In the genomic region with DNA sequence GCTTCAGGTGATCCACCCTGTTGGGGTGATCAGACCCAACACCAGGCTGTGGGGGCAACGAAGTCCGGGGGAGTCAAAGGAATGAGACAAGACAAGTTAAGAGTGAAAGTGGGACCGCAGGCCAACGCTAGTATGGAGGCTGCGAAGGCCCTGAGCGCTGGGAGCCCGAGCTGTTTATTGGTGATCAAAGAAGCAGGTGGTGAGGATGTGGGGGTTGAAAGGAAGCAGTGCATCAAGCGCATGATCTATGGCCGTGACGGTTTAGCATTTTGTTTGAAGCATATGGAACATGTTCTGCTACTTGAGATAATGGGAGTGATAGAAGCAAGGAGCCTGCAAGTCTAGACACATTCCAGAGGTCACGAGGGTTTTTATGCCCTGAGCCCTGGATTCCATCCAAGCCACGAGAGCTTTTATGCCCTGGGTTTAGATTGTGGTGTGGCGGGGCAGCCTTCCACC, we compare ENCODE assay signal across 8 cellular contexts.
DNase-seq lines count a peak whose midpoint lies in the region; ATAC-seq lines count a peak whose summit lies in the region.

No MANE protein-coding gene starts in this region.

- H3K27ac Mint-ChIP-seq in effector memory CD8-positive, alpha-beta T cell = peak overlapping the region; percentile 0 to 60

- no peaks in the 10 kb centered on the region for H3K9me3 ChIP-seq in KOPT-K1 (ENCODE audit: insufficient read depth, low read length, poor library complexity, severe bottlenecking)

- peaks cover 16% of the 10 kb centered on the region for H3K36me3 Mint-ChIP-seq in effector memory CD8-positive, alpha-beta T cell (ENCODE audit: insufficient read depth)

- no peaks in the 10 kb centered on the region for H3K36me3 ChIP-seq in KOPT-K1 (ENCODE audit: insufficient read depth, low read length)

- peak; percentile 43 for ATAC-seq in effector memory CD8-positive, alpha-beta T cell (replicated peaks)
- ATAC-seq in HG02610 (IDR thresholded peaks at IDR 0.05; ENCODE audit: unreplicated experiment) (no peak), GM18873 (IDR thresholded peaks at IDR 0.05; ENCODE audit: low FRiP score, unreplicated experiment) (no peak)

- peak; percentile 51 for DNase-seq in activated CD4-positive, alpha-beta T cell treated with anti-CD3 and anti-CD28 coated beads for 1 hour
- DNase-seq in effector memory CD8-positive, alpha-beta T cell = peak; percentile 18 to 22 (median 21)
- peak; percentile 52 to 57 for DNase-seq in stimulated activated CD4-positive, alpha-beta T cell treated with anti-CD3 and anti-CD28 coated beads, Interleukin-2, amount 100 ng/mL, for 24 hours
- no peak for DNase-seq in HCEC 1CT
- no peak for DNase-seq in hepatic stellate cell (ENCODE audit: low spot score)

- peak overlapping the region; percentile 96 for H3K27ac ChIP-seq in KOPT-K1 (ENCODE audit: low read depth, low read length, poor library complexity, severe bottlenecking)

- H3K4me3 Mint-ChIP-seq in effector memory CD8-positive, alpha-beta T cell = peak overlapping the region; percentile 7 to 59

- peaks cover 0 to 3% of the 10 kb centered on the region in 2 donors for H3K27me3 Mint-ChIP-seq in effector memory CD8-positive, alpha-beta T cell

- H3K4me1 Mint-ChIP-seq in effector memory CD8-positive, alpha-beta T cell (ENCODE audit: low read depth in 2 of 2) = peaks cover 26 to 32% of the 10 kb centered on the region in 2 donors

- no peaks in the 10 kb centered on the region for H3K9me3 Mint-ChIP-seq in effector memory CD8-positive, alpha-beta T cell

Comparison
In these comparisons a context has a peak if more than half of its experiments do, and no peak if none do; other contexts are left out.
1. DNase-seq: peak in activated CD4-positive, alpha-beta T cell treated with anti-CD3 and anti-CD28 coated beads for 1 hour (single experiment), effector memory CD8-positive, alpha-beta T cell (3 of 3) and stimulated activated CD4-positive, alpha-beta T cell treated with anti-CD3 and anti-CD28 coated beads, Interleukin-2, amount 100 ng/mL, for 24 hours (2 of 2); none in HCEC 1CT (single experiment) and hepatic stellate cell (single experiment).